8 cellular contexts compared by ENCODE assay signal in genomic region chr5:144203750-144204596, GRCh38. TPM values are rescaled to one million over a fixed set of nuclear protein-coding genes. Genes with fewer than 3 reads are reported as not detected.
DNase-seq lines count a peak whose midpoint lies in the region; ATAC-seq, FAIRE-seq and TF ChIP-seq lines count a peak whose summit lies in the region.

No MANE protein-coding gene starts in this region.

- TF ChIP-seq POLR2A in H54 (IDR thresholded peaks at IDR 0.05; ENCODE audit: low read depth, low read length) (no peak), uterus (IDR thresholded peaks at IDR 0.05) (no peak)

- intact Hi-C loops in lower lobe of right lung (cut with DNase I): no loop called here
- intact Hi-C loops in uterus (cut with DNase I; ENCODE audit: low total_unique reads): no loop called here

- H3K9ac ChIP-seq in SK-N-MC (ENCODE audit: insufficient read length): no peak overlapping the region

- H3K36me3 ChIP-seq in SK-N-MC (ENCODE audit: insufficient read depth, low read length) (no peaks in the 10 kb centered on the region), lower lobe of right lung (no peaks in the 10 kb centered on the region), uterus (no peaks in the 10 kb centered on the region)

- DNase-seq in ELR (ENCODE audit: low read depth) (peak; percentile 74), H54 (ENCODE audit: insufficient read length, low spot score) (no peak), M059J (ENCODE audit: low read depth) (peak; percentile 69), SK-N-MC (ENCODE audit: low read depth, low spot score) (peak; percentile 62), dermis microvascular lymphatic vessel endothelial cell (ENCODE audit: low read depth in 2 of 2) (peak; percentile 69 to 81), lower lobe of right lung (no peak), uterus (peak; percentile 20 to 37)

- peak; percentile 61 to 78 for ATAC-seq in lower lobe of right lung

- FAIRE-seq in H54 (lab: Jason Lieb, UNC): peak; percentile 43

- H3K27me3 ChIP-seq in lower lobe of right lung (ENCODE audit: low read depth) (peaks cover 46% of the 10 kb centered on the region), uterus (no peaks in the 10 kb centered on the region)

- H3K9me3 ChIP-seq in SK-N-MC (ENCODE audit: low read depth, low read length) (no peaks in the 10 kb centered on the region), lower lobe of right lung (no peaks in the 10 kb centered on the region), uterus (no peaks in the 10 kb centered on the region)

- H3K4me1 ChIP-seq in lower lobe of right lung (no peaks in the 10 kb centered on the region), uterus (peaks cover 3% of the 10 kb centered on the region in 2 donors)

- TF ChIP-seq CTCF in 22Rv1 (IDR thresholded peaks at IDR 0.05) (peak; percentile 87), lower lobe of right lung (IDR thresholded peaks at IDR 0.05) (peak; percentile 89), uterus (IDR thresholded peaks at IDR 0.05) (peak; percentile 62 to 83 (median 78))

- no peak overlapping the region for H3K27ac ChIP-seq in 22Rv1
- H3K27ac ChIP-seq in SK-N-MC: no peak overlapping the region
- H3K27ac ChIP-seq in lower lobe of right lung: no peak overlapping the region
- H3K27ac ChIP-seq in uterus: no peak overlapping the region

- H3K4me3 ChIP-seq in SK-N-MC (no peak overlapping the region), lower lobe of right lung (no peak overlapping the region), uterus (no peak overlapping the region)

RNA-seq across cellular contexts. Expression of gene KCTD16, which starts 33.3 kb away (rescaled TPM):
- total RNA-seq in M059J (2014; rRNA removed; shearing (Covaris generic)): 0.10 TPM in 1 of 2 replicates, not detected in the other
- total RNA-seq in dermis microvascular lymphatic vessel endothelial cell (under 0.01 TPM in 2 replicates), lower lobe of right lung (2.5 TPM), uterus (1 to 10 TPM in 1 of 4 donors, under 1 TPM in 2, not detected in 1; 0.12 to 2.4 (median 0.26) TPM)

RNA-seq across cellular contexts. Expression of gene YIPF5, which starts 33.5 kb away (rescaled TPM):
- 123 and 221 TPM in 2 replicates for total RNA-seq in M059J (2014; rRNA removed; shearing (Covaris generic))
- total RNA-seq in dermis microvascular lymphatic vessel endothelial cell: 45.6 and 62.2 TPM in 2 replicates
- 46.4 TPM for total RNA-seq in lower lobe of right lung
- 100 to 1,000 TPM in 2 of 4 donors, 10 to 100 TPM in 2; 33.5 to 164 (median 86.3) TPM for total RNA-seq in uterus

Comparison
In these comparisons a context has a peak if more than half of its experiments do, and no peak if none do; other contexts are left out.
1. DNase-seq: peak in ELR (single experiment), M059J (single experiment), SK-N-MC (single experiment), dermis microvascular lymphatic vessel endothelial cell (2 of 2) and uterus (2 of 2); none in H54 (single experiment) and lower lobe of right lung (single experiment).
2. Peak in every context shown above with its lines, with median percentiles within 50 percentile points of each other: CTCF ChIP-seq.